In the genomic region with DNA sequence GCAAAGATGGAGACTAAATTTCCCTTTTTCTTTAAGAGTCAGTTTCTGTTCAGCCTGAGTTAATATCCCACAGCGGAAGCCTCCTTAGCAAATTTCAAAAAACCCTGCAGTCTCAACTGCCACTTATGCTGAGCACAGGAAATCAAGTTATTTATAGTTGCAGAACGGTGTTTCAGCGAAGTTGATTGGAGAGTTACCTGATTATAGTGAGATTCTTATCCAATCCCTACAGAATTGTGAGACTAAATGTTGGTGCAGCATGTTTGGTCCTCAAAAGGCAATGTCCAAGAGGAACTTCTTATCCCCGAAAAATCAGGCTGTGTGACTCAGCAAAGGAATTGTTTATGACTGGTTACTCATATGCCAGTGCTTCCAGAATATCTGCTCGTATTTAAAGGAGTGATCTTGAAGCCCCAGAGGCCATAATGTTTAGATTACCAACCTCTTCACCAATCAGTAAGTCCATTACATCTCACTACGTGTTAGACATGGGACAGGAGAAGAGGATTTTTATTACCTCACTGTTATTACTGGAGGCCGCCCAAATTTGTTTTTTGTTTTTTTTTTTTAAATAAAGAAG, we compare ENCODE assay signal across 8 cellular contexts.
DNase-seq lines count a peak whose midpoint lies in the region; ATAC-seq and TF ChIP-seq lines count a peak whose summit lies in the region.

No MANE protein-coding gene starts in this region.

- peak overlapping the region; percentile 92 for H3K9ac ChIP-seq in DND-41 (ENCODE audit: low read depth, low read length)

- H4K20me1 ChIP-seq in DND-41 (ENCODE audit: insufficient read depth, low read length) = peaks cover 54% of the 10 kb centered on the region

- CTCF ChIA-PET in activated B cell treated with CpG ODN at 0.5 μM for 24 hours (lab: Charles Lee) = interaction anchor here (2.3 to 9.6 kb wide), 2 partner anchors 17 to 22 kb away, joined by 7 to 125 read pairs; no protein-coding TSS in a partner anchor

- H3K9me3 ChIP-seq in DND-41 (ENCODE audit: insufficient read depth, low read length, severe bottlenecking) = no peaks in the 10 kb centered on the region

- ATAC-seq in DND-41 (ENCODE audit: insufficient read depth, low read depth) = peak; percentile 54
- ATAC-seq in activated B cell treated with CpG ODN at 0.5 μM for 24 hours (ENCODE audit: low read depth) = no peak
- ATAC-seq in GM21515 (IDR thresholded peaks at IDR 0.05; ENCODE audit: unreplicated experiment) = no peak

- peaks cover 59% of the 10 kb centered on the region for H3K4me1 ChIP-seq in DND-41 (ENCODE audit: insufficient read depth, low read length)

- H3K4me3 ChIP-seq in DND-41 (ENCODE audit: low read depth in 1 of 2, low read length in 2 of 2) = peak overlapping the region in 1 of 2 experiments; percentile 97; a peak in 2 of 4 replicates
- H3K4me3 ChIP-seq in Jurkat, Clone E6-1 (ENCODE audit: low read length) = peak overlapping the region; percentile 71

- intact Hi-C loops in activated B cell treated with CpG ODN at 0.5 μM for 24 hours (cut with micrococcal nuclease) = loop anchor here (1.0 to 10.0 kb wide), 2 partner anchors 8 to 270 kb away; partner anchors contain the start of gene UBE2F

- no peaks in the 10 kb centered on the region for H3K27me3 Mint-ChIP-seq in activated B cell treated with CpG ODN at 0.5 μM for 24 hours
- H3K27me3 Mint-ChIP-seq in glutamatergic neuron (ENCODE audit: unreplicated experiment) = peaks cover 2% of the 10 kb centered on the region

- peak overlapping the region; percentile 11 for H2AFZ ChIP-seq in DND-41 (ENCODE audit: low read depth, low read length)

- H3K9me3 Mint-ChIP-seq in activated B cell treated with CpG ODN at 0.5 μM for 24 hours = no peaks in the 10 kb centered on the region
- peaks cover 18% of the 10 kb centered on the region for H3K9me3 Mint-ChIP-seq in glutamatergic neuron (ENCODE audit: unreplicated experiment)

- H3K4me3 Mint-ChIP-seq in activated B cell treated with CpG ODN at 0.5 μM for 24 hours (peak overlapping the region; percentile 84), glutamatergic neuron (ENCODE audit: unreplicated experiment) (peak overlapping the region; percentile 90)

- DNase-seq in DND-41 (peak; percentile 56), activated B cell treated with CpG ODN at 0.5 μM for 24 hours (no peak), glutamatergic neuron (no peak), superior temporal gyrus (ENCODE audit: extremely low spot score) (peak; percentile 62), NCI-H1048 (lab: John Stamatoyannopoulos, UW) (no peak), NCI-H2107 (lab: John Stamatoyannopoulos, UW) (no peak)
- DNase-seq in Jurkat, Clone E6-1 (ENCODE audit: low read depth, low spot score) = peak; percentile 90

- H3K27ac Mint-ChIP-seq in activated B cell treated with CpG ODN at 0.5 μM for 24 hours = peak overlapping the region; percentile 91
- no peak overlapping the region for H3K27ac Mint-ChIP-seq in glutamatergic neuron (ENCODE audit: unreplicated experiment)

- peak overlapping the region; percentile 87 for H3K4me2 ChIP-seq in DND-41 (ENCODE audit: insufficient read depth, low read length)

- TF ChIP-seq CTCF in DND-41 (IDR thresholded peaks at IDR 0.05; ENCODE audit: borderline replicate concordance, extremely low read depth, low read length, poor library complexity, severe bottlenecking) (no peak), activated B cell treated with CpG ODN at 0.5 μM for 24 hours (IDR thresholded peaks at IDR 0.05) (no peak), glutamatergic neuron (IDR thresholded peaks at IDR 0.05; ENCODE audit: partially characterized antibody, unreplicated experiment) (no peak)

- H3K27ac ChIP-seq in DND-41 (ENCODE audit: low read length) = peak overlapping the region; percentile 81

- no peaks in the 10 kb centered on the region; the same call in 1 of the 2 replicates for H3K36me3 ChIP-seq in DND-41 (ENCODE audit: insufficient read depth, low read length)

- peaks cover 8% of the 10 kb centered on the region for H3K36me3 Mint-ChIP-seq in activated B cell treated with CpG ODN at 0.5 μM for 24 hours (ENCODE audit: low read depth)
- H3K36me3 Mint-ChIP-seq in glutamatergic neuron (ENCODE audit: unreplicated experiment) = no peaks in the 10 kb centered on the region

- H3K79me2 ChIP-seq in DND-41 (ENCODE audit: insufficient read depth, low read length) = peaks cover 78% of the 10 kb centered on the region

- H3K4me1 Mint-ChIP-seq in activated B cell treated with CpG ODN at 0.5 μM for 24 hours (peaks cover 78% of the 10 kb centered on the region), glutamatergic neuron (ENCODE audit: low read depth, unreplicated experiment) (peaks cover 50% of the 10 kb centered on the region)

- no peaks in the 10 kb centered on the region for H3K27me3 ChIP-seq in DND-41 (ENCODE audit: insufficient read depth, low read length, poor library complexity)

- POLR2A ChIA-PET in activated B cell treated with CpG ODN at 0.5 μM for 24 hours (lab: Charles Lee) = interaction anchor here (13.9 kb wide), 1 partner anchor 20 kb away, joined by 241 read pairs; no protein-coding TSS in a partner anchor

Comparison
In these comparisons a context has a peak if more than half of its experiments do, and no peak if none do; other contexts are left out.
1. DNase-seq: peak in DND-41 (single experiment), Jurkat, Clone E6-1 (single experiment) and superior temporal gyrus (single experiment); none in activated B cell treated with CpG ODN at 0.5 μM for 24 hours (single experiment), glutamatergic neuron (single experiment), NCI-H1048 (single experiment) and NCI-H2107 (single experiment).